13 cellular contexts compared by ENCODE assay signal in genomic region chr15:90877315-90877714, GRCh38.
"Had no signal": no experiment of that assay in that cellular context is flagged by ENCODE, and none has a peak within 500 bp of the region (broad histone marks: within the 10 kb centered on the region; RNA-seq: fewer than 3 reads in every experiment).

No MANE protein-coding gene starts in this region.

- H3K27me3 Mint-ChIP-seq: activated B cell treated with CpG ODN at 0.5 μM for 24 hours; naive thymus-derived CD4-positive, alpha-beta T cell; T-cell had no signal

- H3K27ac Mint-ChIP-seq: activated B cell treated with CpG ODN at 0.5 μM for 24 hours, T-cell had no signal

- H3K27me3 ChIP-seq: foreskin keratinocyte, right atrium auricular region, upper lobe of left lung had no signal

- H3K9me3 ChIP-seq: right atrium auricular region, upper lobe of left lung had no signal

- DNase-seq: activated B cell treated with CpG ODN at 0.5 μM for 24 hours; activated CD4-positive, alpha-beta T cell treated with anti-CD3 and anti-CD28 coated beads, Interleukin-2, amount 50 U/mL, for 4 hours; activated gamma-delta T cell treated with Interleukin-2 at 50 U/mL for 16 hours; amniotic stem cell; foreskin keratinocyte; left colon; naive thymus-derived CD4-positive, alpha-beta T cell; nucleus accumbens; T-cell had no signal

- H3K9me3 Mint-ChIP-seq: activated B cell treated with CpG ODN at 0.5 μM for 24 hours; naive thymus-derived CD4-positive, alpha-beta T cell; T-cell had no signal

- H3K4me3 Mint-ChIP-seq: activated B cell treated with CpG ODN at 0.5 μM for 24 hours, T-cell had no signal

- H3K4me3 ChIP-seq: right atrium auricular region, SK-N-MC, skin epidermis, upper lobe of left lung had no signal

- H3K4me1 ChIP-seq: foreskin keratinocyte had no signal

- ATAC-seq: foreskin keratinocyte; left colon; naive thymus-derived CD4-positive, alpha-beta T cell; T-cell had no signal

- H3K27ac ChIP-seq: foreskin keratinocyte, right atrium auricular region, SK-N-MC, upper lobe of left lung had no signal
